ENCODE assay signal across 13 cellular contexts in genomic region chr5:133664422-133664821, GRCh38. TPM values are rescaled to one million over a fixed set of nuclear protein-coding genes. Genes with fewer than 3 reads are reported as not detected.
DNase-seq lines count a peak whose midpoint lies in the region; ATAC-seq, FAIRE-seq and TF ChIP-seq lines count a peak whose summit lies in the region.
"Had no signal": no experiment of that assay in that cellular context is flagged by ENCODE, and none has a peak within 500 bp of the region (broad histone marks: within the 10 kb centered on the region; RNA-seq: fewer than 3 reads in every experiment).

No MANE protein-coding gene starts in this region.

- peak; percentile 40 for FAIRE-seq in HTR-8/SVneo (lab: Jason Lieb, UNC)

- in situ Hi-C loops in astrocyte of the spinal cord (cut with HindIII; ENCODE audit: low sequenced_read_pairs) = no loop called here

- no peak for ATAC-seq in lung (ENCODE audit: insufficient read depth, low FRiP score)
- no peak for ATAC-seq in HG03045 (IDR thresholded peaks at IDR 0.05; ENCODE audit: unreplicated experiment)
- ATAC-seq in GM19035 (IDR thresholded peaks at IDR 0.05; ENCODE audit: unreplicated experiment) = no peak
- no peak for ATAC-seq in GM18498 (IDR thresholded peaks at IDR 0.05; ENCODE audit: unreplicated experiment)
- ATAC-seq: activated naive CD4-positive, alpha-beta T cell treated with anti-CD3 and anti-CD28 coated beads, Interleukin-2, amount 50 U/mL, for 72 hours; GM23338 had no signal

- TF ChIP-seq CTCF in astrocyte of the spinal cord (IDR thresholded peaks at IDR 0.05; ENCODE audit: low read depth, low read length) (no peak), lung (IDR thresholded peaks at IDR 0.05; ENCODE audit: control extremely low read depth, extremely low read depth) (no peak)

- H3K9me3 ChIP-seq in lung (ENCODE audit: control insufficient read depth in 2 of 2, insufficient read depth in 1 of 2, low read length in 1 of 2) = peaks cover 0 to 6% of the 10 kb centered on the region in 2 donors
- H3K9me3 ChIP-seq: tibial artery had no signal

- H3K36me3 ChIP-seq in lung (ENCODE audit: control insufficient read depth in 2 of 2, insufficient read depth in 2 of 2, low read length in 2 of 2) = no peaks in the 10 kb centered on the region
- H3K36me3 ChIP-seq in H7 (replicated peaks; ENCODE audit: control insufficient read depth, insufficient read depth, low read length) = no peaks in the 10 kb centered on the region
- H3K36me3 ChIP-seq: tibial artery had no signal

- DNase-seq in Daoy (ENCODE audit: low read depth) (peak; percentile 92), HTR-8/SVneo (ENCODE audit: insufficient read length, low spot score) (peak; percentile 67), astrocyte of the spinal cord (ENCODE audit: low read depth, low spot score) (peak; percentile 6), lung (ENCODE audit: low spot score) (peak; percentile 10), H7 (no peak)
- DNase-seq: NCI-H2029, tibial artery had no signal

- H3K4me3 ChIP-seq in astrocyte of the spinal cord (ENCODE audit: low read depth, low read length) = no peak overlapping the region
- H3K4me3 ChIP-seq in lung = no peak overlapping the region
- no peak overlapping the region for H3K4me3 ChIP-seq in H7 (ENCODE audit: insufficient read depth, low read depth, low read length)
- H3K4me3 ChIP-seq: GM23338, tibial artery had no signal

- H3K27me3 ChIP-seq in lung (ENCODE audit: control insufficient read depth, insufficient read depth) (no peaks in the 10 kb centered on the region), H7 (ENCODE audit: control insufficient read depth, insufficient read depth, low read length) (no peaks in the 10 kb centered on the region)

- 84 to 88% methylated on average over 2 of the region's 2 CpGs for WGBS in lung, 2 donors

- H3K27ac ChIP-seq in lung (ENCODE audit: low read depth in 1 of 2, low read length in 1 of 2) = no peak overlapping the region
- H3K27ac ChIP-seq: tibial artery had no signal

- H3K4me1 ChIP-seq in lung (ENCODE audit: control insufficient read depth in 2 of 2, insufficient read depth in 2 of 2, low read length in 2 of 2) = peaks cover 0 to 2% of the 10 kb centered on the region in 2 donors
- H3K4me1 ChIP-seq: tibial artery had no signal

RNA-seq across cellular contexts. Expression of gene FSTL4, which starts 52.1 kb away (rescaled TPM):
- 0.09 and 0.11 TPM in 2 replicates for total RNA-seq in Daoy (2014; rRNA removed; shearing (Covaris generic))
- total RNA-seq in lung = 1 to 10 TPM in 1 of 2 donors, under 1 TPM in 1; 0.26 to 1.4 TPM
- polyA plus RNA-seq in lung = under 1 TPM; 0.08 to 0.35 TPM
- total RNA-seq in H7 (2014; rRNA removed; shearing (Covaris generic)) = 2.4 and 3.3 TPM in 2 replicates
- total RNA-seq: activated naive CD4-positive, alpha-beta T cell treated with anti-CD3 and anti-CD28 coated beads, Interleukin-2, amount 50 U/mL, for 72 hours; liver had no signal
